In genomic region chr18:62982600-62983251, GRCh38 we compare ENCODE assay signal across 8 cellular contexts.
A peak's percentile ranks its signal among the peaks of the same experiment; 100 is the strongest.
DNase-seq lines count a peak whose midpoint lies in the region; ATAC-seq and TF ChIP-seq lines count a peak whose summit lies in the region.

No MANE protein-coding gene starts in this region.

- no peaks in the 10 kb centered on the region for H3K27me3 Mint-ChIP-seq in activated naive CD8-positive, alpha-beta T cell

- no peaks in the 10 kb centered on the region for H3K27me3 ChIP-seq in SJCRH30
- no peaks in the 10 kb centered on the region for H3K27me3 ChIP-seq in vagina

- H3K4me1 ChIP-seq in SJCRH30, result peaks cover 4% of the 10 kb centered on the region
- H3K4me1 ChIP-seq in vagina, result no peaks in the 10 kb centered on the region

- TF ChIP-seq POLR2A in vagina (IDR thresholded peaks at IDR 0.05), result no peak

- H3K4me3 Mint-ChIP-seq in activated naive CD8-positive, alpha-beta T cell, result peak overlapping the region; percentile 27

- intact Hi-C loops in head of caudate nucleus (cut with DNase I), result loop anchor here (5.0 kb wide), 1 partner anchor 390 kb away; no protein-coding TSS in a partner anchor
- intact Hi-C loops in posterior cingulate gyrus (cut with DNase I), result loop anchor here (2.0 kb wide), 2 partner anchors 268 to 396 kb away; partner anchors contain the start of gene PHLPP1
- intact Hi-C loops in vagina (cut with DNase I), result loop anchor here (5.0 kb wide), 1 partner anchor 395 kb away; no protein-coding TSS in a partner anchor

- H3K36me3 ChIP-seq in SJCRH30 (no peaks in the 10 kb centered on the region), vagina (peaks cover 0 to 12% of the 10 kb centered on the region in 2 donors)

- DNase-seq in GDM1 (lab: John Stamatoyannopoulos, UW) (peak; percentile 38), HT1080 (ENCODE audit: low read depth) (peak; percentile 44), SJCRH30 (peak; percentile 26 to 67), head of caudate nucleus (peak; percentile 49 to 92 (median 78)), posterior cingulate gyrus (peak in 9 of 10 donors; percentile 42 to 91 (median 71)), vagina (ENCODE audit: extremely low spot score in 2 of 2) (no peak)

- H3K4me1 Mint-ChIP-seq in activated naive CD8-positive, alpha-beta T cell (ENCODE audit: low read depth), result peaks cover 2% of the 10 kb centered on the region

- no peaks in the 10 kb centered on the region for H3K36me3 Mint-ChIP-seq in activated naive CD8-positive, alpha-beta T cell

- H3K27ac Mint-ChIP-seq in activated naive CD8-positive, alpha-beta T cell, result no peak overlapping the region

- H3K4me3 ChIP-seq in SJCRH30, result no peak overlapping the region
- peak overlapping the region; percentile 4 to 28 for H3K4me3 ChIP-seq in vagina

- TF ChIP-seq CTCF in vagina (IDR thresholded peaks at IDR 0.05), result peak; percentile 60 to 79 (median 72)

- H3K9me3 ChIP-seq in SJCRH30 (replicated peaks), result no peaks in the 10 kb centered on the region
- H3K9me3 ChIP-seq in vagina, result no peaks in the 10 kb centered on the region

- no peaks in the 10 kb centered on the region for H3K9me3 Mint-ChIP-seq in activated naive CD8-positive, alpha-beta T cell (ENCODE audit: low read depth)

- H3K27ac ChIP-seq in SJCRH30 (no peak overlapping the region), vagina (no peak overlapping the region)

- ATAC-seq in GM18498 (IDR thresholded peaks at IDR 0.05; ENCODE audit: unreplicated experiment), result no peak

Comparison
In these comparisons a context has a peak if more than half of its experiments do, and no peak if none do; other contexts are left out.
1. DNase-seq: peak in GDM1 (single experiment), HT1080 (single experiment), SJCRH30 (2 of 2), head of caudate nucleus (42 of 42) and posterior cingulate gyrus (9 of 10); none in vagina (0 of 2).